16 cellular contexts compared by ENCODE assay signal in genomic region chr10:62108768-62109430, GRCh38.
DNase-seq lines count a peak whose midpoint lies in the region; ATAC-seq and TF ChIP-seq lines count a peak whose summit lies in the region.
"Had no signal": no experiment of that assay in that cellular context is flagged by ENCODE, and none has a peak within 500 bp of the region (broad histone marks: within the 10 kb centered on the region; RNA-seq: fewer than 3 reads in every experiment).

No MANE protein-coding gene starts in this region.

- H3K4me1 Mint-ChIP-seq in central memory CD8-positive, alpha-beta T cell, result peaks cover 21% of the 10 kb centered on the region
- no peaks in the 10 kb centered on the region for H3K4me1 Mint-ChIP-seq in endodermal cell

- H3K36me3 Mint-ChIP-seq in central memory CD8-positive, alpha-beta T cell (ENCODE audit: insufficient read depth), result peaks cover 2% of the 10 kb centered on the region
- H3K36me3 Mint-ChIP-seq in endodermal cell (ENCODE audit: low read depth), result no peaks in the 10 kb centered on the region
- H3K36me3 Mint-ChIP-seq: stimulated activated effector memory CD8-positive, alpha-beta T cell treated with anti-CD3 and anti-CD28 coated beads, Interleukin-12 subunit alpha, Interleukin-12 subunit beta, amount 100 ng/mL, for 72 hours had no signal

- peaks cover 0 to 5% (median 0%) of the 10 kb centered on the region in 11 experiments; a peak in 1 of 22 replicates for H3K9me3 ChIP-seq in BLaER1 treated with 17β-estradiol and CSF1 and Interleukin-3, amounts not matched to agents 10 nM and 100 nM (replicated peaks in 1 of 11)
- no peaks in the 10 kb centered on the region for H3K9me3 ChIP-seq in endodermal cell (ENCODE audit: control insufficient read depth, low read length)
- H3K9me3 ChIP-seq: body of pancreas, HAP-1 had no signal

- peak overlapping the region; percentile 13 to 90 (median 84); a peak in 21 of 22 replicates for H3K27ac ChIP-seq in BLaER1 treated with 17β-estradiol and CSF1 and Interleukin-3, amounts not matched to agents 10 nM and 100 nM
- no peak overlapping the region for H3K27ac ChIP-seq in endodermal cell (ENCODE audit: low read depth, low read length)
- H3K27ac ChIP-seq: body of pancreas, C4-2B, WERI-Rb-1 had no signal

- peak overlapping the region; percentile 74 to 94 (median 84) for H3K4me2 ChIP-seq in BLaER1 treated with 17β-estradiol and CSF1 and Interleukin-3, amounts not matched to agents 10 nM and 100 nM

- H3K27me3 ChIP-seq in BLaER1 treated with 17β-estradiol and CSF1 and Interleukin-3, amounts not matched to agents 10 nM and 100 nM, result no peaks in the 10 kb centered on the region
- no peaks in the 10 kb centered on the region for H3K27me3 ChIP-seq in endodermal cell (ENCODE audit: control insufficient read depth, insufficient read depth, low read length, poor library complexity, severe bottlenecking)
- H3K27me3 ChIP-seq: body of pancreas had no signal

- peaks cover 72 to 87% (median 78%) of the 10 kb centered on the region in 10 experiments for H3K4me1 ChIP-seq in BLaER1 treated with 17β-estradiol and CSF1 and Interleukin-3, amounts not matched to agents 10 nM and 100 nM
- H3K4me1 ChIP-seq in endodermal cell (ENCODE audit: control insufficient read depth, insufficient read depth, low read length), result no peaks in the 10 kb centered on the region
- H3K4me1 ChIP-seq: body of pancreas, HAP-1 had no signal

- DNase-seq in EH (ENCODE audit: low read depth), result peak; percentile 11
- peak; percentile 34 for DNase-seq in NOMO-1 treated with DMSO at 0.1 percent for 48 hours (lab: John Stamatoyannopoulos, UW; ENCODE audit: unreplicated experiment)
- no peak for DNase-seq in central memory CD8-positive, alpha-beta T cell (ENCODE audit: low spot score in 2 of 2)
- DNase-seq in NCI-H1105 (lab: John Stamatoyannopoulos, UW), result no peak
- no peak for DNase-seq in endodermal cell
- no peak for DNase-seq in NCI-H2029 treated with DMSO at 0.1 percent for 48 hours (lab: John Stamatoyannopoulos, UW)
- DNase-seq: body of pancreas; mammary epithelial cell; NCI-H2081; stimulated activated CD4-positive, alpha-beta T cell treated with anti-CD3 and anti-CD28 coated beads, Interleukin-4, amount 100 ng/mL, for 4 hours; WERI-Rb-1 had no signal

- no peaks in the 10 kb centered on the region for H3K9me3 Mint-ChIP-seq in central memory CD8-positive, alpha-beta T cell
- H3K9me3 Mint-ChIP-seq in endodermal cell, result no peaks in the 10 kb centered on the region
- H3K9me3 Mint-ChIP-seq: stimulated activated effector memory CD8-positive, alpha-beta T cell treated with anti-CD3 and anti-CD28 coated beads, Interleukin-12 subunit alpha, Interleukin-12 subunit beta, amount 100 ng/mL, for 72 hours had no signal

- no peak overlapping the region for H3K4me3 Mint-ChIP-seq in central memory CD8-positive, alpha-beta T cell
- no peak overlapping the region for H3K4me3 Mint-ChIP-seq in endodermal cell
- H3K4me3 Mint-ChIP-seq: stimulated activated effector memory CD8-positive, alpha-beta T cell treated with anti-CD3 and anti-CD28 coated beads, Interleukin-12 subunit alpha, Interleukin-12 subunit beta, amount 100 ng/mL, for 72 hours had no signal

- H3K27ac Mint-ChIP-seq in central memory CD8-positive, alpha-beta T cell (ENCODE audit: low read depth), result peak overlapping the region; percentile 76
- no peak overlapping the region for H3K27ac Mint-ChIP-seq in endodermal cell
- H3K27ac Mint-ChIP-seq: stimulated activated effector memory CD8-positive, alpha-beta T cell treated with anti-CD3 and anti-CD28 coated beads, Interleukin-12 subunit alpha, Interleukin-12 subunit beta, amount 100 ng/mL, for 72 hours had no signal

- H3K36me3 ChIP-seq in BLaER1 treated with 17β-estradiol and CSF1 and Interleukin-3, amounts not matched to agents 10 nM and 100 nM, result no peaks in the 10 kb centered on the region
- no peaks in the 10 kb centered on the region for H3K36me3 ChIP-seq in endodermal cell (ENCODE audit: control insufficient read depth, insufficient read depth, low read length)
- H3K36me3 ChIP-seq: HAP-1, WERI-Rb-1 had no signal

- ATAC-seq in central memory CD8-positive, alpha-beta T cell (replicated peaks; ENCODE audit: extremely low read depth, poor library complexity, severe bottlenecking), result no peak
- no peak for ATAC-seq in GM21390 (IDR thresholded peaks at IDR 0.05; ENCODE audit: unreplicated experiment)
- ATAC-seq: body of pancreas; stimulated activated effector memory CD8-positive, alpha-beta T cell treated with anti-CD3 and anti-CD28 coated beads, Interleukin-12 subunit alpha, Interleukin-12 subunit beta, amount 100 ng/mL, for 72 hours had no signal

- H4K20me1 ChIP-seq in BLaER1 treated with 17β-estradiol and CSF1 and Interleukin-3, amounts not matched to agents 10 nM and 100 nM, result no peaks in the 10 kb centered on the region

- no peaks in the 10 kb centered on the region for H3K27me3 Mint-ChIP-seq in central memory CD8-positive, alpha-beta T cell
- H3K27me3 Mint-ChIP-seq in endodermal cell (ENCODE audit: insufficient read depth), result no peaks in the 10 kb centered on the region

- TF ChIP-seq CTCF in endodermal cell (conservative IDR thresholded peaks at IDR 0.05), result no peak

- peak overlapping the region in 9 of 11 experiments; percentile 43 to 66 (median 60); a peak in 17 of 22 replicates for H3K9ac ChIP-seq in BLaER1 treated with 17β-estradiol and CSF1 and Interleukin-3, amounts not matched to agents 10 nM and 100 nM
- no peak overlapping the region for H3K9ac ChIP-seq in endodermal cell (ENCODE audit: extremely low read depth, low read length, poor library complexity, severe bottlenecking)

- peak overlapping the region in 1 of 10 experiments; percentile 36; a peak in 1 of 20 replicates for H3K4me3 ChIP-seq in BLaER1 treated with 17β-estradiol and CSF1 and Interleukin-3, amounts not matched to agents 10 nM and 100 nM
- H3K4me3 ChIP-seq in endodermal cell (ENCODE audit: low read length), result no peak overlapping the region
- H3K4me3 ChIP-seq: body of pancreas, HAP-1 had no signal

Comparison
In these comparisons a context has a peak if more than half of its experiments do, and no peak if none do; other contexts are left out.
1. DNase-seq: peak in EH (single experiment) and NOMO-1 treated with DMSO at 0.1 percent for 48 hours (single experiment); none in central memory CD8-positive, alpha-beta T cell (0 of 2), NCI-H1105 (single experiment), endodermal cell (single experiment) and NCI-H2029 treated with DMSO at 0.1 percent for 48 hours (single experiment).